ENCODE assay signal across 11 cellular contexts in genomic region chrX:19743386-19743785, GRCh38.
DNase-seq lines count a peak whose midpoint lies in the region; ATAC-seq and TF ChIP-seq lines count a peak whose summit lies in the region.
"Had no signal": no experiment of that assay in that cellular context is flagged by ENCODE, and none has a peak within 500 bp of the region (broad histone marks: within the 10 kb centered on the region; RNA-seq: fewer than 3 reads in every experiment).

No MANE protein-coding gene starts in this region.

- no peak for TF ChIP-seq POLR2A in testis (IDR thresholded peaks at IDR 0.05)

- 57 to 68% methylated on average over 3 to 4 of the region's 4 CpGs for WGBS in testis, 2 donors

- CTCF ChIA-PET in GM10248 (lab: Yijun Ruan, JAX): interaction anchor here (0.8 to 2.1 kb wide), 6 partner anchors 10 to 96 kb away, joined by 3 to 6 read pairs (median 4); no protein-coding TSS in a partner anchor
- CTCF ChIA-PET in activated CD8-positive, alpha-beta T cell treated with anti-CD3 and anti-CD28 coated beads, Interleukin-2, amount 10 ng/mL, durations not matched to agents 7 days and 5 days (lab: Charles Lee): interaction anchor here (1.0 to 2.4 kb wide), 6 partner anchors 8 to 162 kb away, joined by 3 to 8 read pairs (median 3); no protein-coding TSS in a partner anchor

- no peaks in the 10 kb centered on the region for H3K4me1 ChIP-seq in testis

- H3K9me3 ChIP-seq in testis: no peaks in the 10 kb centered on the region

- no peaks in the 10 kb centered on the region for H3K27me3 ChIP-seq in testis

- DNase-seq in GM10248 (ENCODE audit: extremely low spot score) (peak; percentile 55), HuH-7 (ENCODE audit: low spot score) (no peak), putamen (ENCODE audit: low spot score) (no peak), OCI-M2 (lab: John Stamatoyannopoulos, UW; ENCODE audit: unreplicated experiment) (no peak), testis (no peak)
- DNase-seq in activated CD8-positive, alpha-beta T cell treated with anti-CD3 and anti-CD28 coated beads, Interleukin-2, amount 10 ng/mL, durations not matched to agents 7 days and 5 days: no peak
- DNase-seq: amygdala, mesendoderm, NCI-H2029 had no signal

- no peak overlapping the region for H3K27ac ChIP-seq in testis

- H3K4me3 ChIP-seq in testis: no peak overlapping the region

- no peaks in the 10 kb centered on the region for H3K36me3 ChIP-seq in testis (ENCODE audit: low read depth, missing control alignments)

- peak overlapping the region; percentile 71 for H3K27ac Mint-ChIP-seq in activated CD8-positive, alpha-beta T cell treated with anti-CD3 and anti-CD28 coated beads, Interleukin-2, amount 10 ng/mL, durations not matched to agents 7 days and 5 days

- intact Hi-C loops in testis (cut with DNase I; ENCODE audit: low total_unique reads): no loop called here

- ATAC-seq in GM19372 (IDR thresholded peaks at IDR 0.05; ENCODE audit: low read depth, unreplicated experiment) (peak; percentile 56), HG03060 (IDR thresholded peaks at IDR 0.05; ENCODE audit: low read depth, unreplicated experiment) (peak; percentile 39)
- ATAC-seq in activated CD8-positive, alpha-beta T cell treated with anti-CD3 and anti-CD28 coated beads, Interleukin-2, amount 10 ng/mL, durations not matched to agents 7 days and 5 days: no peak

- H3K9me3 Mint-ChIP-seq in activated CD8-positive, alpha-beta T cell treated with anti-CD3 and anti-CD28 coated beads, Interleukin-2, amount 10 ng/mL, durations not matched to agents 7 days and 5 days (ENCODE audit: insufficient read depth): no peaks in the 10 kb centered on the region

- peaks cover 85% of the 10 kb centered on the region for H3K4me1 Mint-ChIP-seq in activated CD8-positive, alpha-beta T cell treated with anti-CD3 and anti-CD28 coated beads, Interleukin-2, amount 10 ng/mL, durations not matched to agents 7 days and 5 days (ENCODE audit: low read depth)

- H3K27me3 Mint-ChIP-seq in activated CD8-positive, alpha-beta T cell treated with anti-CD3 and anti-CD28 coated beads, Interleukin-2, amount 10 ng/mL, durations not matched to agents 7 days and 5 days (ENCODE audit: low read depth): no peaks in the 10 kb centered on the region

- peak overlapping the region; percentile 22 for H3K4me3 Mint-ChIP-seq in activated CD8-positive, alpha-beta T cell treated with anti-CD3 and anti-CD28 coated beads, Interleukin-2, amount 10 ng/mL, durations not matched to agents 7 days and 5 days

- POLR2A ChIA-PET in GM10248 (lab: Yijun Ruan, JAX): interaction anchor here (1.5 kb wide), 2 partner anchors 64 to 107 kb away, joined by 3 to 4 read pairs; no protein-coding TSS in a partner anchor
- POLR2A ChIA-PET in activated CD8-positive, alpha-beta T cell treated with anti-CD3 and anti-CD28 coated beads, Interleukin-2, amount 10 ng/mL, durations not matched to agents 7 days and 5 days (lab: Charles Lee): interaction anchor here (0.9 to 2.3 kb wide), 2 partner anchors 56 to 61 kb away, joined by 5 to 10 read pairs; no protein-coding TSS in a partner anchor

- H3K36me3 Mint-ChIP-seq in activated CD8-positive, alpha-beta T cell treated with anti-CD3 and anti-CD28 coated beads, Interleukin-2, amount 10 ng/mL, durations not matched to agents 7 days and 5 days (ENCODE audit: low read depth): peaks cover 49% of the 10 kb centered on the region

- TF ChIP-seq CTCF in GM10248 (IDR thresholded peaks at IDR 0.05; ENCODE audit: control extremely low read depth, extremely low read depth, low read depth, missing control alignments) (no peak), testis (IDR thresholded peaks at IDR 0.05) (no peak)
